Comparison of ENCODE assay signal across 19 cellular contexts in genomic region chr17:77899494-77899893, GRCh38. TPM values are rescaled to one million over a fixed set of nuclear protein-coding genes. Genes with fewer than 3 reads are reported as not detected.
DNase-seq lines count a peak whose midpoint lies in the region; TF ChIP-seq lines count a peak whose summit lies in the region.
"Had no signal": no experiment of that assay in that cellular context is flagged by ENCODE, and none has a peak within 500 bp of the region (broad histone marks: within the 10 kb centered on the region; RNA-seq: fewer than 3 reads in every experiment).

No MANE protein-coding gene starts in this region.

- H3K4me1 ChIP-seq in thymus (ENCODE audit: control insufficient read depth, insufficient read depth, low read length): peaks cover 24% of the 10 kb centered on the region
- H3K4me1 ChIP-seq in tibial nerve: no peaks in the 10 kb centered on the region
- H3K4me1 ChIP-seq: HAP-1, psoas muscle had no signal

- no peaks in the 10 kb centered on the region for H3K36me3 ChIP-seq in SK-N-MC (ENCODE audit: insufficient read depth, low read length)
- H3K36me3 ChIP-seq in thymus (ENCODE audit: control insufficient read depth, insufficient read depth): no peaks in the 10 kb centered on the region
- no peaks in the 10 kb centered on the region for H3K36me3 ChIP-seq in tibial nerve
- H3K36me3 ChIP-seq: HAP-1 had no signal

- H3K4me3 ChIP-seq in SK-N-MC (0 out of 2 replicates have a peak overlapping the region, but pooled peaks have one; percentile 14), thymus (ENCODE audit: low read length) (no peak overlapping the region), tibial nerve (no peak overlapping the region)
- H3K4me3 ChIP-seq: GM12878, HAP-1, psoas muscle, skin epidermis had no signal

- no peak for TF ChIP-seq EP300 in tibial nerve (IDR thresholded peaks at IDR 0.05)

- H3K27me3 ChIP-seq in thymus (ENCODE audit: control insufficient read depth, insufficient read depth) (no peaks in the 10 kb centered on the region), tibial nerve (no peaks in the 10 kb centered on the region)

- no peak for TF ChIP-seq POLR2A in tibial nerve (IDR thresholded peaks at IDR 0.05)

- 71% methylated on average over 7 of the region's 7 CpGs for WGBS in thymus
- 50% methylated on average over 6 of the region's 7 CpGs for WGBS in tibial nerve, 2 donors

- H3K27ac ChIP-seq in SK-N-MC (no peak overlapping the region), thymus (ENCODE audit: low read depth) (peak overlapping the region; percentile 15), tibial nerve (no peak overlapping the region)
- H3K27ac ChIP-seq: psoas muscle, skin epidermis had no signal

- no peak for TF ChIP-seq CTCF in tibial nerve (IDR thresholded peaks at IDR 0.05)

- H3K9me3 ChIP-seq in SK-N-MC (ENCODE audit: low read depth, low read length): no peaks in the 10 kb centered on the region
- no peaks in the 10 kb centered on the region for H3K9me3 ChIP-seq in thymus (ENCODE audit: control insufficient read depth)
- no peaks in the 10 kb centered on the region for H3K9me3 ChIP-seq in tibial nerve
- H3K9me3 ChIP-seq: HAP-1, psoas muscle had no signal

- peak; percentile 37 to 60 for DNase-seq in NCI-H526 (lab: John Stamatoyannopoulos, UW)
- no peak for DNase-seq in NCI-H526 treated with DMSO at 0.1 percent for 48 hours (lab: John Stamatoyannopoulos, UW)
- peak; percentile 8 for DNase-seq in NCI-H2107 treated with DMSO at 0.1 percent for 48 hours (lab: John Stamatoyannopoulos, UW; ENCODE audit: unreplicated experiment)
- no peak for DNase-seq in SK-N-MC (ENCODE audit: low read depth, low spot score)
- DNase-seq in tibial nerve (ENCODE audit: low spot score in 2 of 2): no peak
- no peak for DNase-seq in HUDEP-2 (lab: John Stamatoyannopoulos, UW; ENCODE audit: unreplicated experiment in 76 of 76)
- no peak for DNase-seq in effector CD4-positive, alpha-beta T cell
- DNase-seq: activated CD8-positive, alpha-beta T cell treated with anti-CD3 and anti-CD28 coated beads, Interleukin-2, amount 10 ng/mL, durations not matched to agents 7 days and 5 days; activated gamma-delta T cell; activated naive CD8-positive, alpha-beta T cell treated with anti-CD3 and anti-CD28 coated beads, Interleukin-2, amount 50 U/mL, for 24 hours; activated T-cell treated with anti-CD3 and anti-CD28 coated beads for 4 hours; AML-193; cerebellar nuclear complex; stimulated activated CD4-positive, alpha-beta T cell treated with anti-CD3 and anti-CD28 coated beads, Interleukin-1b, Interleukin-23, amount 100 ng/mL, for 48 hours had no signal

- no peak overlapping the region for H3K9ac ChIP-seq in SK-N-MC (ENCODE audit: insufficient read length)

RNA-seq across cellular contexts. Expression of gene TNRC6C, which starts 59.0 kb away (rescaled TPM):
- 11.8 TPM for polyA plus RNA-seq in thymus
- 10 to 100 TPM; 24.0 to 43.5 (median 34.3) TPM for total RNA-seq in tibial nerve

Comparison
In these comparisons a context has a peak if more than half of its experiments do, and no peak if none do; other contexts are left out.
1. DNase-seq: peak in NCI-H526 (2 of 2) and NCI-H2107 treated with DMSO at 0.1 percent for 48 hours (single experiment); none in NCI-H526 treated with DMSO at 0.1 percent for 48 hours (single experiment), SK-N-MC (single experiment), tibial nerve (0 of 2), HUDEP-2 (0 of 76) and effector CD4-positive, alpha-beta T cell (single experiment).